In genomic region chr12:3815096-3815766, GRCh38 we compare ENCODE assay signal across 22 cellular contexts. TPM values are rescaled to one million over a fixed set of nuclear protein-coding genes. Genes with fewer than 3 reads are reported as not detected.
DNase-seq lines count a peak whose midpoint lies in the region; ATAC-seq, FAIRE-seq and TF ChIP-seq lines count a peak whose summit lies in the region.
"Had no signal": no experiment of that assay in that cellular context is flagged by ENCODE, and none has a peak within 500 bp of the region (broad histone marks: within the 10 kb centered on the region; RNA-seq: fewer than 3 reads in every experiment).

No MANE protein-coding gene starts in this region.

- peaks cover 32% of the 10 kb centered on the region for H3K36me3 ChIP-seq in CD8-positive, alpha-beta T cell (ENCODE audit: insufficient read depth, low read length)
- no peaks in the 10 kb centered on the region for H3K36me3 ChIP-seq in endothelial cell of umbilical vein (ENCODE audit: control insufficient read depth in 2 of 2, extremely low read depth in 1 of 2, insufficient read depth in 2 of 2, low read length in 2 of 2)
- H3K36me3 ChIP-seq: BE2C had no signal

- dilution Hi-C loops in endothelial cell of umbilical vein (cut with MboI; ENCODE audit: extremely low pct_ligation_motif_present, low sequenced_read_pairs), result no loop called here

- H3K9ac ChIP-seq in endothelial cell of umbilical vein (replicated peaks; ENCODE audit: extremely low read depth, insufficient read depth, low read length), result no peak overlapping the region

- no peaks in the 10 kb centered on the region for H3K9me3 ChIP-seq in CD8-positive, alpha-beta T cell (ENCODE audit: low read length)
- no peaks in the 10 kb centered on the region for H3K9me3 ChIP-seq in endothelial cell of umbilical vein (replicated peaks; ENCODE audit: control insufficient read depth, insufficient read depth, low read length)
- H3K9me3 ChIP-seq: BE2C had no signal

- H3K27ac Mint-ChIP-seq in activated CD8-positive, alpha-beta memory T cell treated with anti-CD3 and anti-CD28 coated beads, Interleukin-2, amount 10 ng/mL, durations not matched to agents 7 days and 5 days, result peak overlapping the region; percentile 19
- H3K27ac Mint-ChIP-seq in CD8-positive, alpha-beta T cell, result peak overlapping the region; percentile 45
- no peak overlapping the region for H3K27ac Mint-ChIP-seq in activated T-cell treated with anti-CD3 and anti-CD28 coated beads, Interleukin-2, amount 50 U/mL, for 24 hours
- H3K27ac Mint-ChIP-seq: GM23338, H9 had no signal

- ATAC-seq in activated CD8-positive, alpha-beta memory T cell treated with anti-CD3 and anti-CD28 coated beads, Interleukin-2, amount 10 ng/mL, durations not matched to agents 7 days and 5 days, result no peak
- ATAC-seq in CD8-positive, alpha-beta T cell, result no peak
- ATAC-seq in GM21576 (IDR thresholded peaks at IDR 0.05; ENCODE audit: unreplicated experiment) (no peak), GM21381 (IDR thresholded peaks at IDR 0.05; ENCODE audit: unreplicated experiment) (no peak)
- ATAC-seq: GM23338, HCT116 had no signal

- no peak overlapping the region for H3K4me3 ChIP-seq in CD8-positive, alpha-beta T cell (ENCODE audit: low read depth, low read length)
- H3K4me3 ChIP-seq in endothelial cell of umbilical vein (replicated peaks in 1 of 3; ENCODE audit: insufficient read depth in 1 of 3, low read depth in 1 of 3, low read length in 3 of 3), result no peak overlapping the region
- H3K4me3 ChIP-seq: GM23338 had no signal

- no peaks in the 10 kb centered on the region for H3K9me1 ChIP-seq in endothelial cell of umbilical vein (replicated peaks; ENCODE audit: control insufficient read depth, extremely low read depth, insufficient read depth, low read length)

- POLR2A ChIA-PET in CD8-positive, alpha-beta T cell (lab: Charles Lee), result no interaction called here
- POLR2A ChIA-PET in endothelial cell of umbilical vein (lab: Charles Lee), result no interaction called here

- H4K20me1 ChIP-seq in endothelial cell of umbilical vein (replicated peaks; ENCODE audit: control insufficient read depth, extremely low read depth, insufficient read depth, low read length), result no peaks in the 10 kb centered on the region

- H3K27ac ChIP-seq in CD8-positive, alpha-beta T cell (ENCODE audit: low read depth, low read length), result no peak overlapping the region
- no peak overlapping the region for H3K27ac ChIP-seq in endothelial cell of umbilical vein (ENCODE audit: insufficient read depth, low read depth, low read length)
- H3K27ac ChIP-seq: 22Rv1 had no signal

- no peaks in the 10 kb centered on the region for H3K27me3 Mint-ChIP-seq in activated CD8-positive, alpha-beta memory T cell treated with anti-CD3 and anti-CD28 coated beads, Interleukin-2, amount 10 ng/mL, durations not matched to agents 7 days and 5 days
- no peaks in the 10 kb centered on the region for H3K27me3 Mint-ChIP-seq in CD8-positive, alpha-beta T cell (ENCODE audit: low read depth)
- no peaks in the 10 kb centered on the region for H3K27me3 Mint-ChIP-seq in activated T-cell treated with anti-CD3 and anti-CD28 coated beads, Interleukin-2, amount 50 U/mL, for 24 hours
- H3K27me3 Mint-ChIP-seq: CD8-positive, alpha-beta memory T cell had no signal

- no peak for DNase-seq in activated CD8-positive, alpha-beta memory T cell treated with anti-CD3 and anti-CD28 coated beads, Interleukin-2, amount 10 ng/mL, durations not matched to agents 7 days and 5 days
- no peak for DNase-seq in activated CD8-positive, alpha-beta memory T cell treated with anti-CD3 and anti-CD28 coated beads, Interleukin-2, amount 50 U/mL, for 4 hours
- DNase-seq in Ammon's horn (ENCODE audit: low spot score) (peak; percentile 23), endothelial cell of umbilical vein (ENCODE audit: low read depth, low spot score) (no peak)
- DNase-seq in CD8-positive, alpha-beta T cell, result no peak
- no peak for DNase-seq in activated T-cell treated with anti-CD3 and anti-CD28 coated beads, Interleukin-2, amount 50 U/mL, for 24 hours
- DNase-seq: BE2C; C1 segment of cervical spinal cord; CD8-positive, alpha-beta memory T cell; DMS 273 treated with DMSO at 0.1 percent for 48 hours; DMS79; GF-D8; H9 had no signal

- no peaks in the 10 kb centered on the region for H3K27me3 ChIP-seq in CD8-positive, alpha-beta T cell (ENCODE audit: insufficient read depth, low read length)
- H3K27me3 ChIP-seq in endothelial cell of umbilical vein (ENCODE audit: control insufficient read depth in 2 of 2, insufficient read depth in 2 of 2, low read length in 2 of 2), result no peaks in the 10 kb centered on the region
- H3K27me3 ChIP-seq: BE2C had no signal

- H3K79me2 ChIP-seq in endothelial cell of umbilical vein (ENCODE audit: control insufficient read depth, insufficient read depth, low read length), result no peaks in the 10 kb centered on the region

- peaks cover 4% of the 10 kb centered on the region for H3K4me1 ChIP-seq in CD8-positive, alpha-beta T cell (ENCODE audit: insufficient read depth, low read length)
- no peaks in the 10 kb centered on the region for H3K4me1 ChIP-seq in endothelial cell of umbilical vein (ENCODE audit: control insufficient read depth, extremely low read depth, insufficient read depth, low read length)
- H3K4me1 ChIP-seq: BE2C had no signal

- no peak overlapping the region for H3K4me2 ChIP-seq in endothelial cell of umbilical vein (ENCODE audit: insufficient read depth, low read length)
- H3K4me2 ChIP-seq: GM23338 had no signal

- peaks cover 16% of the 10 kb centered on the region for H3K36me3 Mint-ChIP-seq in activated CD8-positive, alpha-beta memory T cell treated with anti-CD3 and anti-CD28 coated beads, Interleukin-2, amount 10 ng/mL, durations not matched to agents 7 days and 5 days
- H3K36me3 Mint-ChIP-seq in CD8-positive, alpha-beta T cell, result peaks cover 57% of the 10 kb centered on the region
- peaks cover 42% of the 10 kb centered on the region for H3K36me3 Mint-ChIP-seq in activated T-cell treated with anti-CD3 and anti-CD28 coated beads, Interleukin-2, amount 50 U/mL, for 24 hours (ENCODE audit: low read depth)

- CTCF ChIA-PET in activated CD8-positive, alpha-beta memory T cell treated with anti-CD3 and anti-CD28 coated beads, Interleukin-2, amount 10 ng/mL, durations not matched to agents 7 days and 5 days (lab: Charles Lee), result interaction anchor here (4.7 kb wide), 1 partner anchor 11 kb away, joined by 15 read pairs; no protein-coding TSS in a partner anchor
- CTCF ChIA-PET in CD8-positive, alpha-beta T cell (lab: Charles Lee), result no interaction called here
- CTCF ChIA-PET in endothelial cell of umbilical vein (lab: Charles Lee), result interaction anchor here (1.0 to 1.5 kb wide), 4 partner anchors 12 to 515 kb away, joined by 3 to 7 read pairs (median 4); no protein-coding TSS in a partner anchor

- H3K4me1 Mint-ChIP-seq in activated CD8-positive, alpha-beta memory T cell treated with anti-CD3 and anti-CD28 coated beads, Interleukin-2, amount 10 ng/mL, durations not matched to agents 7 days and 5 days, result peaks cover 3% of the 10 kb centered on the region
- peaks cover 3% of the 10 kb centered on the region for H3K4me1 Mint-ChIP-seq in CD8-positive, alpha-beta T cell (ENCODE audit: low read depth)
- H3K4me1 Mint-ChIP-seq in activated T-cell treated with anti-CD3 and anti-CD28 coated beads, Interleukin-2, amount 50 U/mL, for 24 hours (ENCODE audit: low read depth), result peaks cover 6% of the 10 kb centered on the region
- H3K4me1 Mint-ChIP-seq: CD8-positive, alpha-beta memory T cell had no signal

- BruUV-seq in endothelial cell of umbilical vein (replicated peaks; lab: Mats Ljungman, UMichigan), result no TSS peak

- intact Hi-C loops in CD8-positive, alpha-beta T cell (cut with DNase I, micrococcal nuclease), result no loop called here
- intact Hi-C loops in endothelial cell of umbilical vein (cut with micrococcal nuclease), result no loop called here

- no peak for TF ChIP-seq POLR2A in endothelial cell of umbilical vein (IDR thresholded peaks at IDR 0.05; ENCODE audit: low read depth, low read length)

- H2AFZ ChIP-seq in endothelial cell of umbilical vein (ENCODE audit: low read depth, low read length), result no peak overlapping the region
- H2AFZ ChIP-seq: GM23338 had no signal

- FAIRE-seq in endothelial cell of umbilical vein (lab: Jason Lieb, UNC), result peak; percentile 24
- FAIRE-seq: A204.1, D721Med, GM12891, GM18507 had no signal

- no peak for TF ChIP-seq CTCF in CD8-positive, alpha-beta T cell (IDR thresholded peaks at IDR 0.05)
- no peak for TF ChIP-seq CTCF in endothelial cell of umbilical vein (IDR thresholded peaks at IDR 0.05; ENCODE audit: extremely low read depth in 1 of 2, insufficient read depth in 1 of 2, low read depth in 1 of 2, low read length in 2 of 2)

- no peak overlapping the region for H3K4me3 Mint-ChIP-seq in activated CD8-positive, alpha-beta memory T cell treated with anti-CD3 and anti-CD28 coated beads, Interleukin-2, amount 10 ng/mL, durations not matched to agents 7 days and 5 days
- H3K4me3 Mint-ChIP-seq in CD8-positive, alpha-beta T cell, result no peak overlapping the region
- H3K4me3 Mint-ChIP-seq in activated T-cell treated with anti-CD3 and anti-CD28 coated beads, Interleukin-2, amount 50 U/mL, for 24 hours, result no peak overlapping the region
- H3K4me3 Mint-ChIP-seq: CD8-positive, alpha-beta memory T cell; GM23338; H9 had no signal

- no peaks in the 10 kb centered on the region for H3K9me3 Mint-ChIP-seq in activated CD8-positive, alpha-beta memory T cell treated with anti-CD3 and anti-CD28 coated beads, Interleukin-2, amount 10 ng/mL, durations not matched to agents 7 days and 5 days (ENCODE audit: low read depth)
- H3K9me3 Mint-ChIP-seq in CD8-positive, alpha-beta T cell, result no peaks in the 10 kb centered on the region
- H3K9me3 Mint-ChIP-seq in activated T-cell treated with anti-CD3 and anti-CD28 coated beads, Interleukin-2, amount 50 U/mL, for 24 hours, result no peaks in the 10 kb centered on the region
- H3K9me3 Mint-ChIP-seq: CD8-positive, alpha-beta memory T cell; GM23338; H9 had no signal

TF ChIP-seq in endothelial cell of umbilical vein, 7 proteins besides CTCF, POLR2A, EP300 and RAD21 (continues in another document):
- TF ChIP-seq JUN (IDR thresholded peaks at IDR 0.05; ENCODE audit: borderline replicate concordance, insufficient read depth, insufficient read length, low read depth) (no peak), EZH2 (IDR thresholded peaks at IDR 0.05; ENCODE audit: borderline replicate concordance, low read depth, low read length, severe bottlenecking) (no peak), GATA2 (IDR thresholded peaks at IDR 0.05; ENCODE audit: insufficient read depth, insufficient read length, low read depth, low read length) (no peak)

RNA-seq across cellular contexts. Expression of gene PARP11, which starts 58.0 kb away (rescaled TPM):
- 10 to 100 TPM; 15.9 to 29.7 TPM for total RNA-seq in activated CD8-positive, alpha-beta memory T cell treated with anti-CD3 and anti-CD28 coated beads, Interleukin-2, amount 10 ng/mL, durations not matched to agents 7 days and 5 days
- 10 to 100 TPM; 11.5 to 11.8 TPM for total RNA-seq in CD8-positive, alpha-beta T cell
- 4.9 and 6.3 TPM in 2 replicates for total RNA-seq in endothelial cell of umbilical vein
- polyA plus RNA-seq in endothelial cell of umbilical vein, result 2.9 and 3.0 TPM in 2 replicates
- polyA plus RNA-seq in endothelial cell of umbilical vein (2011; cell fraction: cytosol; rRNA removed), result 2.9 and 3.2 TPM in 2 replicates
- 2.9 and 3.0 TPM in 2 replicates for polyA plus RNA-seq in endothelial cell of umbilical vein (2011; cell fraction: nucleus; rRNA removed)
- 2.8 and 4.6 TPM in 2 replicates for polyA plus RNA-seq in endothelial cell of umbilical vein (2012)
- 5.2 and 8.0 TPM in 2 replicates for polyA minus RNA-seq in endothelial cell of umbilical vein
- not detected for polyA minus RNA-seq in endothelial cell of umbilical vein (2011; cell fraction: cytosol; rRNA and poly(A)+ RNA removed)
- polyA minus RNA-seq in endothelial cell of umbilical vein (2011; cell fraction: nucleus; rRNA and poly(A)+ RNA removed), result 4.2 and 6.0 TPM in 2 replicates
